In the genomic region with DNA sequence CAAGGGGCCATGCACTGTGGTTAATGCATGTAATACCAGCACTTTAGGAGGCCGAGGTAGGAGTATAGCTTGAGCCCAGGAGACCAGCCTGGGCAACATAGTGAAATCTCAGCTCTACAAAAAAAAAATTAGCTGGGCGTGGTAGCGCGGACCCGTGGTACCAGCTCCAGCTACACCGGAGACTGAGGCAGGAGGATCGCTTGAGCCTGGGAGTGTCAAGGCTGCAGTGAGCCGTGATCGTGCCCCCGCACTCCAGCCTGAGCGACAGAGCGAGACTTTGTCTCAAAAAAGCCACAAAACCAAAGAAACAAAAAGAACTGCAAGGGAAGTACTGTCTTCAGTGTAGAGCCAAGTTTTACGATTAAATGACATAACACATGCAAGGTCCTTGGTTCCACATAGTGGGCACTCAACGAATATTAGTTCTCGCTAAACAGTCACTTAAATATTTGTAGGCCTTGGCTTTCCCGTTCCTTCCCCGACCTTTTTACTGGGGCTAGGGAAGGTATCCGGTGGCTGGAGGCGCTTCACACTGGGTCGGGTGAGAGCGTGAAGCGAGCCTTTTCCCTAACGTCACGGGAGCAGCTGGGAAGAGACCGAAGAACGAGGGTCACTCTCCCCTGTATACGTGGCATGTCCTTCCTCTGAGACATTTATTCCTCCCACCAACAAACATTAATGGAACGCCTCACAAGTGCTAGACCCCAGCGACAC, we compare ENCODE assay signal across 8 cellular contexts. TPM values are rescaled to one million over a fixed set of nuclear protein-coding genes. Genes with fewer than 3 reads are reported as not detected.
DNase-seq lines count a peak whose midpoint lies in the region; ATAC-seq and TF ChIP-seq lines count a peak whose summit lies in the region.

No MANE protein-coding gene starts in this region.

- peak; percentile 66 for DNase-seq in activated CD4-positive, alpha-beta T cell treated with anti-CD3 and anti-CD28 coated beads, Interleukin-2, amount 10 ng/mL, durations not matched to agents 24 days and 14 days
- no peak for DNase-seq in activated CD4-positive, alpha-beta T cell treated with anti-CD3 and anti-CD28 coated beads for 1 hour
- DNase-seq in NCI-H69 (lab: John Stamatoyannopoulos, UW) (peak; percentile 39), caudate nucleus (lab: John Stamatoyannopoulos, UW) (peak in 4 of 61 donors; percentile 42 to 53 (median 46)), left lung (no peak), tibial nerve (ENCODE audit: low spot score in 2 of 2) (no peak), SKM-1 (lab: John Stamatoyannopoulos, UW; ENCODE audit: unreplicated experiment) (no peak)

- H3K36me3 ChIP-seq in left lung, result no peaks in the 10 kb centered on the region
- H3K36me3 ChIP-seq in tibial nerve, result no peaks in the 10 kb centered on the region

- 48 to 49% methylated on average over 27 to 28 of the region's 29 CpGs for WGBS in tibial nerve, 2 donors

- H3K27ac ChIP-seq in caudate nucleus (ENCODE audit: low read depth, low read length) (peak overlapping the region; percentile 92), left lung (peak overlapping the region; percentile 91 to 95), tibial nerve (peak overlapping the region; percentile 89 to 96 (median 94))

- H3K27me3 Mint-ChIP-seq in activated CD4-positive, alpha-beta T cell treated with anti-CD3 and anti-CD28 coated beads, Interleukin-2, amount 10 ng/mL, durations not matched to agents 24 days and 14 days, result peaks cover 7% of the 10 kb centered on the region

- no peak for TF ChIP-seq POLR2A in tibial nerve (IDR thresholded peaks at IDR 0.05)

- peak overlapping the region; percentile 99 for H3K4me3 Mint-ChIP-seq in activated CD4-positive, alpha-beta T cell treated with anti-CD3 and anti-CD28 coated beads, Interleukin-2, amount 10 ng/mL, durations not matched to agents 24 days and 14 days

- no peaks in the 10 kb centered on the region for H3K27me3 ChIP-seq in left lung
- H3K27me3 ChIP-seq in tibial nerve, result no peaks in the 10 kb centered on the region

- H3K27ac Mint-ChIP-seq in activated CD4-positive, alpha-beta T cell treated with anti-CD3 and anti-CD28 coated beads, Interleukin-2, amount 10 ng/mL, durations not matched to agents 24 days and 14 days, result peak overlapping the region; percentile 97

- TF ChIP-seq CTCF in left lung (IDR thresholded peaks at IDR 0.05), result no peak
- TF ChIP-seq CTCF in tibial nerve (IDR thresholded peaks at IDR 0.05), result no peak

- ATAC-seq in left lung (peak; percentile 15), HG03280 (IDR thresholded peaks at IDR 0.05; ENCODE audit: unreplicated experiment) (no peak)

- peaks cover 25% of the 10 kb centered on the region for H3K36me3 Mint-ChIP-seq in activated CD4-positive, alpha-beta T cell treated with anti-CD3 and anti-CD28 coated beads, Interleukin-2, amount 10 ng/mL, durations not matched to agents 24 days and 14 days (ENCODE audit: low read depth)

- intact Hi-C loops in activated CD4-positive, alpha-beta T cell treated with anti-CD3 and anti-CD28 coated beads, Interleukin-2, amount 10 ng/mL, durations not matched to agents 24 days and 14 days (cut with micrococcal nuclease), result loop anchor here (10.0 kb wide), 1 partner anchor 804 kb away; the partner anchor contains the start of gene HILPDA
- intact Hi-C loops in left lung (cut with DNase I), result no loop called here

- peak overlapping the region; percentile 48 to 85 for H3K4me3 ChIP-seq in left lung
- peak overlapping the region; percentile 66 to 98 (median 69) for H3K4me3 ChIP-seq in tibial nerve

- H3K4me1 Mint-ChIP-seq in activated CD4-positive, alpha-beta T cell treated with anti-CD3 and anti-CD28 coated beads, Interleukin-2, amount 10 ng/mL, durations not matched to agents 24 days and 14 days, result peaks cover 31% of the 10 kb centered on the region

- H3K4me1 ChIP-seq in left lung (peaks cover 7 to 40% of the 10 kb centered on the region in 2 donors), tibial nerve (peaks cover 0 to 36% (median 30%) of the 10 kb centered on the region in 4 donors)

- no peak for TF ChIP-seq EP300 in tibial nerve (IDR thresholded peaks at IDR 0.05)

- no peaks in the 10 kb centered on the region for H3K9me3 ChIP-seq in left lung
- H3K9me3 ChIP-seq in tibial nerve, result no peaks in the 10 kb centered on the region

- no peaks in the 10 kb centered on the region for H3K9me3 Mint-ChIP-seq in activated CD4-positive, alpha-beta T cell treated with anti-CD3 and anti-CD28 coated beads, Interleukin-2, amount 10 ng/mL, durations not matched to agents 24 days and 14 days

RNA-seq across cellular contexts. Expression of gene SND1, which starts 1.0 kb away (rescaled TPM):
- 275 and 295 TPM in 2 replicates for total RNA-seq in activated CD4-positive, alpha-beta T cell treated with anti-CD3 and anti-CD28 coated beads, Interleukin-2, amount 10 ng/mL, durations not matched to agents 24 days and 14 days
- 100 to 1,000 TPM; 167 to 229 TPM for total RNA-seq in left lung
- total RNA-seq in tibial nerve, result 100 to 1,000 TPM in 1 of 4 donors, 10 to 100 TPM in 3; 70.8 to 141 (median 85.7) TPM

RNA-seq across cellular contexts. Expression of gene PAX4, which starts 33.1 kb away (rescaled TPM):
- not detected in 2 replicates for total RNA-seq in activated CD4-positive, alpha-beta T cell treated with anti-CD3 and anti-CD28 coated beads, Interleukin-2, amount 10 ng/mL, durations not matched to agents 24 days and 14 days
- not detected for total RNA-seq in left lung
- total RNA-seq in tibial nerve, result not detected

RNA-seq across cellular contexts. Expression of gene FSCN3, which starts 57.5 kb away (rescaled TPM):
- 0.54 and 1.3 TPM in 2 replicates for total RNA-seq in activated CD4-positive, alpha-beta T cell treated with anti-CD3 and anti-CD28 coated beads, Interleukin-2, amount 10 ng/mL, durations not matched to agents 24 days and 14 days
- under 1 TPM in 1 of 2 donors, not detected in 1; 0.81 TPM for total RNA-seq in left lung
- total RNA-seq in tibial nerve, result 1 to 10 TPM in 3 of 4 donors, under 1 TPM in 1; 0.63 to 2.7 (median 1.6) TPM

Comparison
In these comparisons a context has a peak if more than half of its experiments do, and no peak if none do; other contexts are left out.
1. DNase-seq: peak in activated CD4-positive, alpha-beta T cell treated with anti-CD3 and anti-CD28 coated beads, Interleukin-2, amount 10 ng/mL, durations not matched to agents 24 days and 14 days (single experiment) and NCI-H69 (single experiment); none in activated CD4-positive, alpha-beta T cell treated with anti-CD3 and anti-CD28 coated beads for 1 hour (single experiment), left lung (0 of 2), tibial nerve (0 of 2) and SKM-1 (single experiment).
2. Peak in every context shown above with its lines, with median percentiles within 50 percentile points of each other: H3K27ac ChIP-seq.